Comparison of ENCODE assay signal across 8 cellular contexts in genomic region chr5:55633574-55634203, GRCh38.
A peak's percentile ranks its signal among the peaks of the same experiment; 100 is the strongest.
DNase-seq lines count a peak whose midpoint lies in the region; ATAC-seq and TF ChIP-seq lines count a peak whose summit lies in the region.

No MANE protein-coding gene starts in this region.

- H3K9me3 Mint-ChIP-seq in progenitor cell of endocrine pancreas (ENCODE audit: low read depth), result no peaks in the 10 kb centered on the region

- ATAC-seq in HG02938 (IDR thresholded peaks at IDR 0.05; ENCODE audit: unreplicated experiment), result no peak
- no peak for ATAC-seq in GM21515 (IDR thresholded peaks at IDR 0.05; ENCODE audit: unreplicated experiment)

- no peak overlapping the region for H3K27ac Mint-ChIP-seq in progenitor cell of endocrine pancreas

- no peaks in the 10 kb centered on the region for H3K27me3 Mint-ChIP-seq in progenitor cell of endocrine pancreas

- no peak for TF ChIP-seq CTCF in progenitor cell of endocrine pancreas (IDR thresholded peaks at IDR 0.05; ENCODE audit: unreplicated experiment)

- H3K36me3 Mint-ChIP-seq in progenitor cell of endocrine pancreas (ENCODE audit: insufficient read depth), result peaks cover 11% of the 10 kb centered on the region

- no peak overlapping the region for H3K4me3 Mint-ChIP-seq in progenitor cell of endocrine pancreas (ENCODE audit: low read depth)

- DNase-seq in HPDE6-E6E7 (ENCODE audit: extremely low spot score) (peak; percentile 2), RKO (ENCODE audit: low spot score) (peak; percentile 12), fibroblast of peridontal ligament (ENCODE audit: extremely low read depth) (peak; percentile 42), skeletal muscle cell (ENCODE audit: low read depth) (peak; percentile 23), progenitor cell of endocrine pancreas (ENCODE audit: low spot score, unreplicated experiment) (no peak), DMS114 treated with DMSO at 0.1 percent for 48 hours (lab: John Stamatoyannopoulos, UW; ENCODE audit: unreplicated experiment) (no peak)

- no peak overlapping the region for H3K4me3 ChIP-seq in skeletal muscle cell (ENCODE audit: low read depth, low read length)

- peaks cover 21% of the 10 kb centered on the region for H3K4me1 Mint-ChIP-seq in progenitor cell of endocrine pancreas (ENCODE audit: low read depth)

Comparison
In these comparisons a context has a peak if more than half of its experiments do, and no peak if none do; other contexts are left out.
1. DNase-seq: peak in HPDE6-E6E7 (single experiment), RKO (single experiment), fibroblast of peridontal ligament (single experiment) and skeletal muscle cell (single experiment); none in progenitor cell of endocrine pancreas (single experiment) and DMS114 treated with DMSO at 0.1 percent for 48 hours (single experiment).